ENCODE assay signal across 26 cellular contexts in genomic region chr1:38487398-38487797, GRCh38.
"Had no signal": no experiment of that assay in that cellular context is flagged by ENCODE, and none has a peak within 500 bp of the region (broad histone marks: within the 10 kb centered on the region; RNA-seq: fewer than 3 reads in every experiment).

No MANE protein-coding gene starts in this region.

- H3K36me3 ChIP-seq: adrenal gland, breast epithelium, SJCRH30, WERI-Rb-1 had no signal

- H3K27me3 ChIP-seq: adrenal gland, body of pancreas, SJCRH30 had no signal

- H3K4me2 ChIP-seq: KMS-11 had no signal

- H3K4me3 ChIP-seq: adrenal gland, body of pancreas, breast epithelium, SJCRH30, SK-N-MC had no signal

- H3K9ac ChIP-seq: KMS-11 had no signal

- H3K4me1 Mint-ChIP-seq: activated CD4-positive, alpha-beta memory T cell treated with anti-CD3 and anti-CD28 coated beads, Interleukin-2, amount 10 ng/mL, durations not matched to agents 7 days and 5 days; activated naive CD4-positive, alpha-beta T cell treated with anti-CD3 and anti-CD28 coated beads, Interleukin-2, amount 50 U/mL, for 24 hours had no signal

- H3K27ac Mint-ChIP-seq: activated CD4-positive, alpha-beta memory T cell treated with anti-CD3 and anti-CD28 coated beads, Interleukin-2, amount 10 ng/mL, durations not matched to agents 7 days and 5 days; activated naive CD4-positive, alpha-beta T cell treated with anti-CD3 and anti-CD28 coated beads, Interleukin-2, amount 50 U/mL, for 24 hours; activated T-cell treated with anti-CD3 and anti-CD28 coated beads, Interleukin-2, amount 50 U/mL, for 24 hours; activated T-helper 2 cell treated with anti-CD3 and anti-CD28 coated beads, Interferon-gamma antibody, Interleukin-2, Interleukin-4, amounts not matched to agents 10 μg/mL and 5 μg/mL and 100 μg/mL, durations not matched to agents 14 hours and 24 hours and 36 hours had no signal

- H3K9me3 Mint-ChIP-seq: activated CD4-positive, alpha-beta memory T cell treated with anti-CD3 and anti-CD28 coated beads, Interleukin-2, amount 10 ng/mL, durations not matched to agents 7 days and 5 days; activated naive CD4-positive, alpha-beta T cell treated with anti-CD3 and anti-CD28 coated beads, Interleukin-2, amount 50 U/mL, for 24 hours; activated T-cell treated with anti-CD3 and anti-CD28 coated beads, Interleukin-2, amount 50 U/mL, for 24 hours; activated T-helper 2 cell treated with anti-CD3 and anti-CD28 coated beads, Interferon-gamma antibody, Interleukin-2, Interleukin-4, amounts not matched to agents 10 μg/mL and 5 μg/mL and 100 μg/mL, durations not matched to agents 14 hours and 24 hours and 36 hours had no signal

- H3K9me3 ChIP-seq: adrenal gland, body of pancreas, breast epithelium, SJCRH30 had no signal

- H3K27ac ChIP-seq: adrenal gland, body of pancreas, breast epithelium, KMS-11, SJCRH30, SK-N-MC, WERI-Rb-1 had no signal

- H3K4me3 Mint-ChIP-seq: activated CD4-positive, alpha-beta memory T cell treated with anti-CD3 and anti-CD28 coated beads, Interleukin-2, amount 10 ng/mL, durations not matched to agents 7 days and 5 days; activated naive CD4-positive, alpha-beta T cell treated with anti-CD3 and anti-CD28 coated beads, Interleukin-2, amount 50 U/mL, for 24 hours; activated T-cell treated with anti-CD3 and anti-CD28 coated beads, Interleukin-2, amount 50 U/mL, for 24 hours had no signal

- H3K4me1 ChIP-seq: adrenal gland, body of pancreas, breast epithelium, SJCRH30 had no signal

- DNase-seq: activated CD4-positive, alpha-beta memory T cell treated with anti-CD3 and anti-CD28 coated beads, Interleukin-2, amount 10 ng/mL, durations not matched to agents 7 days and 5 days; activated CD4-positive, alpha-beta T cell treated with anti-CD3 and anti-CD28 coated beads for 1 hour; activated CD4-positive, alpha-beta T cell treated with anti-CD3 and anti-CD28 coated beads for 48 hours; activated CD4-positive, CD25-positive, alpha-beta regulatory T cell; activated gamma-delta T cell; activated naive CD4-positive, alpha-beta T cell treated with Interleukin-2 at 50 U/mL for 16 hours; activated T-cell treated with anti-CD3 and anti-CD28 coated beads, Interleukin-2, amount 50 U/mL, for 24 hours; adrenal gland; body of pancreas; MM.1S; MV-4-11; NCI-H1092; NCI-H1436 treated with DMSO at 0.1 percent for 48 hours; NCI-H1694 treated with DMSO at 0.1 percent for 48 hours; NCI-H2029; NCI-H345; NCI-H524 treated with DMSO at 0.1 percent for 48 hours; SHP77; SJCRH30; T1000; WERI-Rb-1 had no signal

- H3K36me3 Mint-ChIP-seq: activated naive CD4-positive, alpha-beta T cell treated with anti-CD3 and anti-CD28 coated beads, Interleukin-2, amount 50 U/mL, for 24 hours had no signal
